1 cellular context compared by ENCODE assay signal in genomic region chr6:157981395-157982296, GRCh38.
A peak's percentile ranks its signal among the peaks of the same experiment; 100 is the strongest.
TF ChIP-seq lines count a peak whose summit lies in the region.

Gene SYNJ2, plus strand, starts transcription at chr6:157981863. Its CDS starts 99 bp downstream, at chr6:157981962.

TF ChIP-seq in HepG2, 621 proteins besides CTCF, POLR2A, EP300 and RAD21 (continued from another document and continues in another):
- TF ChIP-seq PATZ1 (CRISPR knock-in tag; IDR thresholded peaks at IDR 0.05), result 0 out of 2 replicates have a peak, but pooled peaks have one; percentile 50
- TF ChIP-seq ERF (CRISPR knock-in tag; IDR thresholded peaks at IDR 0.05), result peak; percentile 75; the same call in 1 of the 2 replicates
- TF ChIP-seq ZNF605 (CRISPR knock-in tag; IDR thresholded peaks at IDR 0.05), result no peak
- TF ChIP-seq CENPX (CRISPR knock-in tag; IDR thresholded peaks at IDR 0.05), result no peak
- TF ChIP-seq SPEN (CRISPR knock-in tag; IDR thresholded peaks at IDR 0.05; ENCODE audit: low read depth), result no peak; the same call in 1 of the 2 replicates
- 0 out of 2 replicates have a peak, but pooled peaks have one; percentile 47 for TF ChIP-seq ZIK1 (CRISPR knock-in tag; IDR thresholded peaks at IDR 0.05; ENCODE audit: borderline replicate concordance, low read depth)
- peak; percentile 81 for TF ChIP-seq ELF3 (CRISPR knock-in tag; IDR thresholded peaks at IDR 0.05)
- TF ChIP-seq ZNF550 (CRISPR knock-in tag; IDR thresholded peaks at IDR 0.05; ENCODE audit: borderline replicate concordance), result no peak
- peak; percentile 75; the same call in 1 of the 2 replicates for TF ChIP-seq HIVEP1 (CRISPR knock-in tag; IDR thresholded peaks at IDR 0.05)
- peak; percentile 74; the same call in 1 of the 2 replicates for TF ChIP-seq ZNF672 (CRISPR knock-in tag; IDR thresholded peaks at IDR 0.05)
- TF ChIP-seq YEATS4 (CRISPR knock-in tag; IDR thresholded peaks at IDR 0.05; ENCODE audit: borderline replicate concordance), result peak; percentile 52
- TF ChIP-seq BORCS8-MEF2B (CRISPR knock-in tag; IDR thresholded peaks at IDR 0.05), result peak; percentile 54; the same call in 1 of the 2 replicates
- no peak for TF ChIP-seq ARHGAP35 (CRISPR knock-in tag; IDR thresholded peaks at IDR 0.05; ENCODE audit: borderline replicate concordance)
- TF ChIP-seq ZBTB43 (CRISPR knock-in tag; conservative IDR thresholded peaks at IDR 0.05), result peak; percentile 22; the same call in 1 of the 2 replicates
- 0 out of 2 replicates have a peak, but pooled peaks have one; percentile 4 for TF ChIP-seq TGIF2 (CRISPR knock-in tag; IDR thresholded peaks at IDR 0.05)
- peak; percentile 87; the same call in 1 of the 2 replicates for TF ChIP-seq ZNF589 (CRISPR knock-in tag; conservative IDR thresholded peaks at IDR 0.05)
- peak; percentile 23; the same call in 1 of the 2 replicates for TF ChIP-seq MEIS2 (CRISPR knock-in tag; IDR thresholded peaks at IDR 0.05)
- TF ChIP-seq TOPORS (CRISPR knock-in tag; IDR thresholded peaks at IDR 0.05), result peak; percentile 41; the same call in 1 of the 2 replicates
- TF ChIP-seq CHD4 (IDR thresholded peaks at IDR 0.05; ENCODE audit: borderline replicate concordance, low read length), result no peak
- TF ChIP-seq GMEB1 (CRISPR knock-in tag; IDR thresholded peaks at IDR 0.05; ENCODE audit: borderline replicate concordance), result peak; percentile 51; the same call in 1 of the 2 replicates
- TF ChIP-seq ZNF512B (CRISPR knock-in tag; IDR thresholded peaks at IDR 0.05; ENCODE audit: borderline replicate concordance), result no peak
- TF ChIP-seq ZBTB14 (CRISPR knock-in tag; IDR thresholded peaks at IDR 0.05), result peak; percentile 89
- peak; percentile 75 for TF ChIP-seq UBTF (CRISPR knock-in tag; IDR thresholded peaks at IDR 0.05)
- TF ChIP-seq ZBTB37 (CRISPR knock-in tag; IDR thresholded peaks at IDR 0.05), result no peak
- TF ChIP-seq ZNF891 (CRISPR knock-in tag; IDR thresholded peaks at IDR 0.05), result no peak; the same call in 1 of the 2 replicates
- no peak for TF ChIP-seq NFE2 (CRISPR knock-in tag; IDR thresholded peaks at IDR 0.05)
- TF ChIP-seq NFIC (IDR thresholded peaks at IDR 0.05; ENCODE audit: low read length), result no peak
- TF ChIP-seq FOSL1 (CRISPR knock-in tag; IDR thresholded peaks at IDR 0.05; ENCODE audit: borderline replicate concordance), result no peak
- TF ChIP-seq ZNF281 (CRISPR knock-in tag; IDR thresholded peaks at IDR 0.05; ENCODE audit: borderline replicate concordance), result no peak
- 0 out of 2 replicates have a peak, but pooled peaks have one; percentile 64 for TF ChIP-seq ZBTB26 (CRISPR knock-in tag; IDR thresholded peaks at IDR 0.05; ENCODE audit: borderline replicate concordance)
- no peak for TF ChIP-seq GATA4 (IDR thresholded peaks at IDR 0.05; ENCODE audit: borderline replicate concordance, low read depth)
- TF ChIP-seq SRSF9 (IDR thresholded peaks at IDR 0.05; ENCODE audit: borderline replicate concordance, insufficient read depth, low read depth, low read length, poor library complexity, severe bottlenecking), result no peak
- TF ChIP-seq MIER2 (CRISPR knock-in tag; IDR thresholded peaks at IDR 0.05), result no peak
- TF ChIP-seq MZF1 (CRISPR knock-in tag; IDR thresholded peaks at IDR 0.05; ENCODE audit: borderline replicate concordance), result no peak
- TF ChIP-seq ZNF207 (IDR thresholded peaks at IDR 0.05; ENCODE audit: borderline replicate concordance), result no peak
- TF ChIP-seq SMC3 (IDR thresholded peaks at IDR 0.05; ENCODE audit: low read length), result no peak
- no peak for TF ChIP-seq ZFP1 (CRISPR knock-in tag; IDR thresholded peaks at IDR 0.05)
- TF ChIP-seq E2F5 (CRISPR knock-in tag; conservative IDR thresholded peaks at IDR 0.05), result peak; percentile 24
- peak; percentile 41; the same call in 1 of the 2 replicates for TF ChIP-seq ZNF331 (CRISPR knock-in tag; IDR thresholded peaks at IDR 0.05)
- no peak; the same call in 1 of the 2 replicates for TF ChIP-seq ZNF543 (CRISPR knock-in tag; IDR thresholded peaks at IDR 0.05)
